ENCODE assay signal across 8 cellular contexts in genomic region chr14:76872796-76873432, GRCh38. TPM values are rescaled to one million over a fixed set of nuclear protein-coding genes. Genes with fewer than 3 reads are reported as not detected.
DNase-seq lines count a peak whose midpoint lies in the region; ATAC-seq lines count a peak whose summit lies in the region.

No MANE protein-coding gene starts in this region.

- no peaks in the 10 kb centered on the region for H3K36me3 Mint-ChIP-seq in activated CD4-positive, alpha-beta memory T cell treated with anti-CD3 and anti-CD28 coated beads for 36 hours

- peak; percentile 54 for ATAC-seq in Right ventricle myocardium superior (ENCODE audit: poor library complexity)
- ATAC-seq in Right ventricle myocardium inferior: no peak
- ATAC-seq in HG03457 (IDR thresholded peaks at IDR 0.05; ENCODE audit: unreplicated experiment): no peak

- peak overlapping the region; percentile 26 for H3K4me3 Mint-ChIP-seq in activated CD4-positive, alpha-beta memory T cell treated with anti-CD3 and anti-CD28 coated beads for 36 hours

- intact Hi-C loops in Right ventricle myocardium superior (cut with DNase I) (loop anchor here (10.0 kb wide), 1 partner anchor 442 kb away; no protein-coding TSS in a partner anchor), Right ventricle myocardium inferior (cut with DNase I) (loop anchor here (5.0 to 10.0 kb wide), 2 partner anchors 179 to 682 kb away; no protein-coding TSS in a partner anchor)
- intact Hi-C loops in activated CD4-positive, alpha-beta memory T cell treated with anti-CD3 and anti-CD28 coated beads for 36 hours (cut with micrococcal nuclease): loop anchor here (1.0 to 5.0 kb wide), 4 partner anchors 40 to 197 kb away; no protein-coding TSS in a partner anchor

- peaks cover 7% of the 10 kb centered on the region for H3K4me1 Mint-ChIP-seq in activated CD4-positive, alpha-beta memory T cell treated with anti-CD3 and anti-CD28 coated beads for 36 hours (ENCODE audit: low read depth)

- H3K9me3 Mint-ChIP-seq in activated CD4-positive, alpha-beta memory T cell treated with anti-CD3 and anti-CD28 coated beads for 36 hours: peaks cover 3% of the 10 kb centered on the region

- POLR2A ChIA-PET in activated CD4-positive, alpha-beta memory T cell treated with anti-CD3 and anti-CD28 coated beads for 36 hours (lab: Charles Lee): no interaction called here

- H3K27me3 Mint-ChIP-seq in activated CD4-positive, alpha-beta memory T cell treated with anti-CD3 and anti-CD28 coated beads for 36 hours: peaks cover 2% of the 10 kb centered on the region

- DNase-seq in Right ventricle myocardium superior: peak; percentile 69
- DNase-seq in Right ventricle myocardium inferior (ENCODE audit: missing footprints): no peak
- DNase-seq in NCI-H226: peak; percentile 15
- peak; percentile 78 for DNase-seq in activated CD4-positive, alpha-beta memory T cell treated with anti-CD3 and anti-CD28 coated beads for 36 hours
- peak; percentile 61 for DNase-seq in effector CD4-positive, alpha-beta T cell
- DNase-seq in middle frontal gyrus (ENCODE audit: extremely low spot score, low spot score): peak; percentile 50
- DNase-seq in stimulated activated CD8-positive, alpha-beta memory T cell treated with anti-CD3 and anti-CD28 coated beads, Interleukin-7, amount 100 ng/mL, for 1 hour (ENCODE audit: low read depth in 2 of 2): peak; percentile 37 to 44

- CTCF ChIA-PET in activated CD4-positive, alpha-beta memory T cell treated with anti-CD3 and anti-CD28 coated beads for 36 hours (lab: Charles Lee): interaction anchor here (0.7 to 8.4 kb wide), 35 partner anchors 9 to 443 kb away, joined by 3 to 598 read pairs (median 5); partner anchors contain the start of gene CIPC

- H3K27ac Mint-ChIP-seq in activated CD4-positive, alpha-beta memory T cell treated with anti-CD3 and anti-CD28 coated beads for 36 hours: no peak overlapping the region

RNA-seq across cellular contexts. Expression of gene LRRC74A, which starts 46.7 kb away (rescaled TPM):
- total RNA-seq in Right ventricle myocardium superior (not detected), Right ventricle myocardium inferior (not detected)
- not detected for total RNA-seq in activated CD4-positive, alpha-beta memory T cell treated with anti-CD3 and anti-CD28 coated beads for 36 hours
